Comparison of ENCODE assay signal across 25 cellular contexts in genomic region chr11:45288395-45288794, GRCh38. TPM values are rescaled to one million over a fixed set of nuclear protein-coding genes. Genes with fewer than 3 reads are reported as not detected.
DNase-seq lines count a peak whose midpoint lies in the region; ATAC-seq, FAIRE-seq and TF ChIP-seq lines count a peak whose summit lies in the region.
"Had no signal": no experiment of that assay in that cellular context is flagged by ENCODE, and none has a peak within 500 bp of the region (broad histone marks: within the 10 kb centered on the region; RNA-seq: fewer than 3 reads in every experiment).

No MANE protein-coding gene starts in this region.

- CTCF ChIA-PET in K562 (lab: Yijun Ruan, JAX; ENCODE audit: low intra/inter-chr PET ratio), result no interaction called here

- H3K36me3 ChIP-seq in right atrium auricular region (no peaks in the 10 kb centered on the region), K562 (ENCODE audit: control insufficient read depth, insufficient read depth, low read length) (no peaks in the 10 kb centered on the region)
- H3K36me3 ChIP-seq: Peyer's patch had no signal

- no peaks in the 10 kb centered on the region for H3K79me2 ChIP-seq in K562 (ENCODE audit: control insufficient read depth, insufficient read depth, low read length)

- no peak for TF ChIP-seq CTCF in right atrium auricular region (IDR thresholded peaks at IDR 0.05)
- no peak for TF ChIP-seq CTCF in K562 (IDR thresholded peaks at IDR 0.05 in 2 of 3, conservative IDR thresholded peaks at IDR 0.05 in 1 of 3; ENCODE audit: insufficient read depth in 2 of 3, low read depth in 1 of 3, low read length in 3 of 3)

- FAIRE-seq in K562 (lab: Jason Lieb, UNC), result no peak
- FAIRE-seq: GM12891 had no signal

- H3K9ac ChIP-seq in K562 (ENCODE audit: insufficient read depth in 1 of 2, low read depth in 2 of 2, low read length in 2 of 2), result no peak overlapping the region
- H3K9ac ChIP-seq: GM23248 had no signal

- no peak for TF ChIP-seq POLR2A in K562 (conservative IDR thresholded peaks at IDR 0.05)

- H3K27me3 ChIP-seq in right atrium auricular region (peaks cover 0 to 13% of the 10 kb centered on the region in 2 donors), right cardiac atrium (ENCODE audit: control insufficient read depth, insufficient read depth) (peaks cover 2% of the 10 kb centered on the region), K562 (ENCODE audit: control insufficient read depth in 2 of 2, insufficient read depth in 2 of 2, low read length in 2 of 2) (peaks cover 13 to 23% of the 10 kb centered on the region in 2 experiments; a peak in 3 of 5 replicates)
- H3K27me3 ChIP-seq: Peyer's patch had no signal

- H3K27ac ChIP-seq in right atrium auricular region (no peak overlapping the region), right cardiac atrium (ENCODE audit: low read length) (no peak overlapping the region), K562 (ENCODE audit: extremely low read depth, low read depth, low read length) (no peak overlapping the region)
- H3K27ac ChIP-seq: GM23248, Peyer's patch had no signal

- no peak overlapping the region for H3K4me3 ChIP-seq in right atrium auricular region
- H3K4me3 ChIP-seq in right cardiac atrium (ENCODE audit: low read length), result no peak overlapping the region
- H3K4me3 ChIP-seq in K562, result no peak overlapping the region
- H3K4me3 ChIP-seq: GM23248, Peyer's patch had no signal

- TF ChIP-seq RAD21 in K562 (CRISPR knock-in tag; conservative IDR thresholded peaks at IDR 0.05 in 1 of 2, IDR thresholded peaks at IDR 0.05 in 1 of 2), result no peak

- intact Hi-C loops in right cardiac atrium (cut with DNase I), result loop anchor here in 1 of 4 donors (10.0 kb wide), 1 partner anchor 354 kb away; no protein-coding TSS in a partner anchor
- intact Hi-C loops in K562 (cut with micrococcal nuclease), result no loop called here

- no TSS peak for BruUV-seq in K562 (replicated peaks; lab: Mats Ljungman, UMichigan)

- H4K20me1 ChIP-seq in K562 (replicated peaks; ENCODE audit: control insufficient read depth, insufficient read depth, low read length), result no peaks in the 10 kb centered on the region; the same call in 1 of the 2 replicates

- in situ Hi-C loops in K562 (cut with MboI), result loop anchor here (25.0 kb wide), 1 partner anchor 176 kb away; no protein-coding TSS in a partner anchor

- H3K9me1 ChIP-seq in K562 (ENCODE audit: control insufficient read depth, insufficient read depth, low read length), result no peaks in the 10 kb centered on the region

- DNase-seq in right atrium auricular region (ENCODE audit: low spot score), result peak; percentile 34
- DNase-seq in right cardiac atrium, result no peak
- peak; percentile 19 for DNase-seq in NCI-H1436 (lab: John Stamatoyannopoulos, UW)
- no peak for DNase-seq in K562 (ENCODE audit: extremely low read depth in 1 of 4, low spot score in 3 of 4)
- no peak for DNase-seq in inferior parietal cortex (ENCODE audit: extremely low spot score)
- no peak for DNase-seq in hypothalamus (lab: John Stamatoyannopoulos, UW)
- no peak for DNase-seq in COLO668 (lab: John Stamatoyannopoulos, UW; ENCODE audit: unreplicated experiment)
- DNase-seq: Caco-2; CD4-positive, CD25-positive, alpha-beta regulatory T cell; DMS 273 treated with DMSO at 0.1 percent for 48 hours; GM23248; H9; HFFc6; KBM-7; MM.1S; NCI-H1048; NCI-H2227 treated with DMSO at 0.1 percent for 48 hours; NCI-H510A; NCI-H774; Peyer's patch; T-cell had no signal

- 44% methylated on average over 1 of the region's 1 CpG for WGBS in right cardiac atrium
- WGBS in K562 (ENCODE audit: insufficient coverage, low coverage, missing lambda C conversion rate), result 0% methylated on average over 1 of the region's 1 CpG

- no peak overlapping the region for H3K4me2 ChIP-seq in K562 (ENCODE audit: insufficient read depth, low read length)

- H2AFZ ChIP-seq in K562 (ENCODE audit: low read depth, low read length), result no peak overlapping the region
- H2AFZ ChIP-seq: GM23248 had no signal

- peaks cover 0 to 7% of the 10 kb centered on the region in 2 donors for H3K4me1 ChIP-seq in right atrium auricular region
- no peaks in the 10 kb centered on the region for H3K4me1 ChIP-seq in right cardiac atrium (ENCODE audit: control insufficient read depth, insufficient read depth, low read length)
- peaks cover 0 to 5% of the 10 kb centered on the region in 2 experiments; a peak in 2 of 5 replicates for H3K4me1 ChIP-seq in K562 (replicated peaks in 1 of 2; ENCODE audit: control insufficient read depth in 2 of 2, insufficient read depth in 2 of 2, low read length in 2 of 2)
- H3K4me1 ChIP-seq: Caco-2 had no signal

- ATAC-seq in right cardiac atrium (no peak), K562 (no peak)
- ATAC-seq: T-cell had no signal

- H3K9me3 ChIP-seq in right atrium auricular region, result peaks cover 0 to 4% of the 10 kb centered on the region in 2 donors
- H3K9me3 ChIP-seq in right cardiac atrium (ENCODE audit: control insufficient read depth, low read length), result peaks cover 4% of the 10 kb centered on the region
- no peaks in the 10 kb centered on the region for H3K9me3 ChIP-seq in K562 (replicated peaks; ENCODE audit: control insufficient read depth, insufficient read depth, low read depth, low read length)
- H3K9me3 ChIP-seq: Caco-2, Peyer's patch had no signal

- POLR2A ChIA-PET in K562 (lab: Yijun Ruan, JAX), result interaction anchor here (0.6 kb wide), 1 partner anchor 910 kb away, joined by 3 read pairs; no protein-coding TSS in a partner anchor

- TF ChIP-seq EP300 in K562 (IDR thresholded peaks at IDR 0.05; ENCODE audit: low read length), result no peak

TF ChIP-seq in K562, 482 proteins besides CTCF, POLR2A, EP300 and RAD21:
- no peak for TF ChIP-seq CHD2 (IDR thresholded peaks at IDR 0.05; ENCODE audit: low read depth, low read length)
- peak; percentile 42 for TF ChIP-seq TFE3 (CRISPR knock-in tag; IDR thresholded peaks at IDR 0.05)
- no peak for TF ChIP-seq ZBTB2 (IDR thresholded peaks at IDR 0.05)
- peak; percentile 60 for TF ChIP-seq RFX1 (IDR thresholded peaks at IDR 0.05)

RNA-seq across cellular contexts. Expression of gene SYT13, which starts 2.3 kb away (rescaled TPM):
- total RNA-seq in right atrium auricular region, result 10 to 100 TPM in 1 of 2 donors, 1 to 10 TPM in 1; 9.9 to 11.4 TPM
- total RNA-seq in right cardiac atrium, result 10 to 100 TPM; 15.3 to 28.5 (median 23.6) TPM
- polyA plus RNA-seq in right cardiac atrium, result 12.8 TPM
- not detected in 2 replicates for total RNA-seq in K562 (2011; cell fraction: chromatin; rRNA removed; ENCODE audit: low replicate concordance)
- not detected in 2 replicates for total RNA-seq in K562 (2011; cell fraction: nucleolus; rRNA removed)
- total RNA-seq in K562 (2011; cell fraction: nucleoplasm; rRNA removed), result not detected in 2 replicates
- total RNA-seq in K562 (2014; rRNA removed), result under 0.01 and 0.08 TPM in 2 replicates
- total RNA-seq in K562 (2014; rRNA removed; fragmentation: Illumina TruSeq; extraction: Trizol), result 0.03 and 0.07 TPM in 2 replicates
- total RNA-seq in K562 (2015; rRNA removed; fragmentation: Illumina TruSeq; extraction: Trizol), result 0.04 TPM in 2 replicates
- 0.09 and 0.11 TPM in 2 replicates for total RNA-seq in K562 (2021)
- not detected in 2 replicates for polyA plus RNA-seq in K562 (2011; rRNA removed)
- not detected in 2 replicates for polyA plus RNA-seq in K562 (2011; cell fraction: cytosol; rRNA removed)
- polyA plus RNA-seq in K562 (2011; cell fraction: nucleus; rRNA removed), result not detected in 2 replicates
- polyA plus RNA-seq in K562 (2012), result 0.07 and 0.12 TPM in 2 replicates
- 0.07 and 0.12 TPM in 2 replicates for polyA plus RNA-seq in K562 (2014; fragmentation: Illumina TruSeq; extraction: Trizol)
- under 1 TPM in 1 of 2 experiments, not detected in 1; 0.08 TPM for polyA plus RNA-seq in K562 (2014; fragmentation: Nextera tagmentation; extraction: Ambion mirVana)
- 0.03 and 0.13 TPM in 2 replicates for polyA plus RNA-seq in K562 (2014; rRNA removed)
- not detected in 2 replicates for polyA minus RNA-seq in K562 (2011; rRNA and poly(A)+ RNA removed)
- not detected in 2 replicates for polyA minus RNA-seq in K562 (2011; cell fraction: cytosol; rRNA and poly(A)+ RNA removed)
- not detected in 2 replicates for polyA minus RNA-seq in K562 (2011; cell fraction: nucleus; rRNA and poly(A)+ RNA removed)
- total RNA-seq: CD4-positive, CD25-positive, alpha-beta regulatory T cell; G401; GM23248; HFFc6; OCI-LY7 had no signal
- polyA plus RNA-seq: BJ; CD4-positive, CD25-positive, alpha-beta regulatory T cell; GM23248 had no signal

Comparison
In these comparisons a context has a peak if more than half of its experiments do, and no peak if none do; other contexts are left out.
1. DNase-seq: peak in right atrium auricular region (single experiment) and NCI-H1436 (single experiment); none in right cardiac atrium (0 of 3), K562 (0 of 4), inferior parietal cortex (single experiment), hypothalamus (0 of 51) and COLO668 (single experiment).
2. RNA of gene SYT13, which starts 2.3 kb away (total RNA-seq): 15.3 to 28.5 TPM in right cardiac atrium and 9.9 to 11.4 TPM in right atrium auricular region; under 0.01 to 0.11 TPM in K562; every median in the first group is over 4 times any median in the second.